ENCODE assay signal across 1 cellular context in the genomic region with DNA sequence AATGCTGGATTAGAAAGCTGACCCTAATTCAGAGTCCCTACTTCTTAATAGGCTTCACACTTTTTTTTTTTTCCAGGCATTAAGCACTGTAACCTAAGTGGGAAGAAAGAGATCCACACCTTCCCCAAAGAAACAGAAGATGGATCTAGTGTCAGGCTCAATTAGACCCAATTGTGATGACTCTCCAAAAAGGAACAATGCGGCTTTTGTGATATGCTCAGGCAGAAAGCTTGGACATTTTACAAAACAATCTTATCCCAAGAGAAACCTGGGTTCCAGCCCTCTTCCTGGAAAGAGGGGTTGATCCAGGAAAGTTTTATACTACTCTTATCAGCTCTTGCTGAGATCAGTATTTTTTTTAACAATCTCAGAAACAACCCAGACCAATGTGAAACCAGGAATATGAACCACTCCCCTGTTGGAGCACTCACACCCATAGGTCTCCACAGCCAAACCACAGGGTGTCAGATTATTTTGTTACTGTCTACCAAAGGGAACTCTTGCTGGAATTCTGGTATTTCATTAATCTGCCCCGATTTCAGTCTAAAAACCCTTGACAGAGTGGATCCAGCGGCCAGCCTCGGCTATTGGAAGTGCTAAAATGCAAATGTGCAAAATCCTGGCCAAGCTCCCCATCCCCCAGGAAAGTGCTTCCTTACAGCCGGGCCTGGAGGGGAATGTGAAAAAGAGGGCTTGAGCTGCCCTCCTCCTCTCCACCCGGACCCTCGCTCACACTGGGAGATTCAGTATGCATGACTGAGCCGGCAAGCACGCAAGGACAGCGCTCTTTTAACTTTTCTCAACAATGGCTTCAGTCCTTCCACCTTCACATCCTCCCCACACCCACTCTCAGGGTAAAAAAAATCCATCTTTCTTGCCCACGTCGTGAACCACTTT.
TF ChIP-seq lines count a peak whose summit lies in the region.

No MANE protein-coding gene starts in this region.

TF ChIP-seq in HEK293, 187 proteins besides CTCF, POLR2A, EP300 and RAD21 (continued from another document and continues in another):
- TF ChIP-seq, protein P1, sequence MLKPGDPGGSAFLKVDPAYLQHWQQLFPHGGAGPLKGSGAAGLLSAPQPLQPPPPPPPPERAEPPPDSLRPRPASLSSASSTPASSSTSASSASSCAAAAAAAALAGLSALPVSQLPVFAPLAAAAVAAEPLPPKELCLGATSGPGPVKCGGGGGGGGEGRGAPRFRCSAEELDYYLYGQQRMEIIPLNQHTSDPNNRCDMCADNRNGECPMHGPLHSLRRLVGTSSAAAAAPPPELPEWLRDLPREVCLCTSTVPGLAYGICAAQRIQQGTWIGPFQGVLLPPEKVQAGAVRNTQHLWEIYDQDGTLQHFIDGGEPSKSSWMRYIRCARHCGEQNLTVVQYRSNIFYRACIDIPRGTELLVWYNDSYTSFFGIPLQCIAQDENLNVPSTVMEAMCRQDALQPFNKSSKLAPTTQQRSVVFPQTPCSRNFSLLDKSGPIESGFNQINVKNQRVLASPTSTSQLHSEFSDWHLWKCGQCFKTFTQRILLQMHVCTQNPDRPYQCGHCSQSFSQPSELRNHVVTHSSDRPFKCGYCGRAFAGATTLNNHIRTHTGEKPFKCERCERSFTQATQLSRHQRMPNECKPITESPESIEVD (tag by site-specific recombination; IDR thresholded peaks at IDR 0.05), result peak; percentile 52
- TF ChIP-seq ZBTB48 (tag by site-specific recombination; IDR thresholded peaks at IDR 0.05) (no peak), ZNF350 (tag by site-specific recombination; IDR thresholded peaks at IDR 0.05) (no peak), ZNF560 (tag by site-specific recombination; IDR thresholded peaks at IDR 0.05; ENCODE audit: borderline replicate concordance) (no peak), YY1 (tag by site-specific recombination; IDR thresholded peaks at IDR 0.05) (no peak), HOXA7 (CRISPR knock-in tag; IDR thresholded peaks at IDR 0.05; ENCODE audit: borderline replicate concordance) (no peak), ZNF433 (tag by site-specific recombination; IDR thresholded peaks at IDR 0.05; ENCODE audit: low read depth) (no peak), REPIN1 (tag by site-specific recombination; IDR thresholded peaks at IDR 0.05; ENCODE audit: low read depth) (no peak), ZNF19 (tag by site-specific recombination; IDR thresholded peaks at IDR 0.05; ENCODE audit: low read depth) (no peak), ZNF76 (tag by site-specific recombination; IDR thresholded peaks at IDR 0.05; ENCODE audit: borderline replicate concordance, low read depth) (no peak), ZNF660 (tag by site-specific recombination; IDR thresholded peaks at IDR 0.05) (no peak), BCL11B (tag by site-specific recombination; IDR thresholded peaks at IDR 0.05; ENCODE audit: low read depth) (no peak), ZNF266 (tag by site-specific recombination; IDR thresholded peaks at IDR 0.05; ENCODE audit: low read depth) (no peak), ZNF544 (tag by site-specific recombination; IDR thresholded peaks at IDR 0.05) (no peak), ZNF175 (tag by site-specific recombination; IDR thresholded peaks at IDR 0.05) (no peak), ZNF501 (tag by site-specific recombination; IDR thresholded peaks at IDR 0.05) (no peak), ZNF843 (tag by site-specific recombination; IDR thresholded peaks at IDR 0.05) (no peak), GLIS1 (tag by site-specific recombination; IDR thresholded peaks at IDR 0.05) (no peak), ZNF473 (tag by site-specific recombination; IDR thresholded peaks at IDR 0.05) (no peak), ZFP69B (tag by site-specific recombination; IDR thresholded peaks at IDR 0.05) (no peak), ZNF664 (tag by site-specific recombination; IDR thresholded peaks at IDR 0.05) (no peak), ZNF174 (tag by site-specific recombination; IDR thresholded peaks at IDR 0.05) (no peak), WT1 (tag by site-specific recombination; IDR thresholded peaks at IDR 0.05) (no peak), EGR2 (tag by site-specific recombination; IDR thresholded peaks at IDR 0.05; ENCODE audit: low read depth) (peak; percentile 89), ZSCAN23 (tag by site-specific recombination; IDR thresholded peaks at IDR 0.05) (no peak), ZNF521 (tag by site-specific recombination; IDR thresholded peaks at IDR 0.05) (no peak), ZNF48 (tag by site-specific recombination; IDR thresholded peaks at IDR 0.05) (no peak), ZNF146 (tag by site-specific recombination; IDR thresholded peaks at IDR 0.05) (no peak), ZSCAN16 (tag by site-specific recombination; IDR thresholded peaks at IDR 0.05) (no peak), ZNF341 (tag by site-specific recombination; IDR thresholded peaks at IDR 0.05; ENCODE audit: low read depth) (peak; percentile 75), SETDB1 (IDR thresholded peaks at IDR 0.05; ENCODE audit: insufficient read length, low read length) (no peak), ZNF670 (tag by site-specific recombination; IDR thresholded peaks at IDR 0.05; ENCODE audit: low read depth) (no peak)
- TF ChIP-seq, protein P2, sequence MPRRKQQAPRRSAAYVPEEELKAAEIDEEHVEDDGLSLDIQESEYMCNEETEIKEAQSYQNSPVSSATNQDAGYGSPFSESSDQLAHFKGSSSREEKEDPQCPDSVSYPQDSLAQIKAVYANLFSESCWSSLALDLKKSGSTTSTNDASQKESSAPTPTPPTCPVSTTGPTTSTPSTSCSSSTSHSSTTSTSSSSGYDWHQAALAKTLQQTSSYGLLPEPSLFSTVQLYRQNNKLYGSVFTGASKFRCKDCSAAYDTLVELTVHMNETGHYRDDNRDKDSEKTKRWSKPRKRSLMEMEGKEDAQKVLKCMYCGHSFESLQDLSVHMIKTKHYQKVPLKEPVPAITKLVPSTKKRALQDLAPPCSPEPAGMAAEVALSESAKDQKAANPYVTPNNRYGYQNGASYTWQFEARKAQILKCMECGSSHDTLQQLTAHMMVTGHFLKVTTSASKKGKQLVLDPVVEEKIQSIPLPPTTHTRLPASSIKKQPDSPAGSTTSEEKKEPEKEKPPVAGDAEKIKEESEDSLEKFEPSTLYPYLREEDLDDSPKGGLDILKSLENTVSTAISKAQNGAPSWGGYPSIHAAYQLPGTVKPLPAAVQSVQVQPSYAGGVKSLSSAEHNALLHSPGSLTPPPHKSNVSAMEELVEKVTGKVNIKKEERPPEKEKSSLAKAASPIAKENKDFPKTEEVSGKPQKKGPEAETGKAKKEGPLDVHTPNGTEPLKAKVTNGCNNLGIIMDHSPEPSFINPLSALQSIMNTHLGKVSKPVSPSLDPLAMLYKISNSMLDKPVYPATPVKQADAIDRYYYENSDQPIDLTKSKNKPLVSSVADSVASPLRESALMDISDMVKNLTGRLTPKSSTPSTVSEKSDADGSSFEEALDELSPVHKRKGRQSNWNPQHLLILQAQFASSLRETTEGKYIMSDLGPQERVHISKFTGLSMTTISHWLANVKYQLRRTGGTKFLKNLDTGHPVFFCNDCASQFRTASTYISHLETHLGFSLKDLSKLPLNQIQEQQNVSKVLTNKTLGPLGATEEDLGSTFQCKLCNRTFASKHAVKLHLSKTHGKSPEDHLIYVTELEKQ (tag by site-specific recombination; IDR thresholded peaks at IDR 0.05; ENCODE audit: borderline replicate concordance), result no peak
- TF ChIP-seq, protein P3, sequence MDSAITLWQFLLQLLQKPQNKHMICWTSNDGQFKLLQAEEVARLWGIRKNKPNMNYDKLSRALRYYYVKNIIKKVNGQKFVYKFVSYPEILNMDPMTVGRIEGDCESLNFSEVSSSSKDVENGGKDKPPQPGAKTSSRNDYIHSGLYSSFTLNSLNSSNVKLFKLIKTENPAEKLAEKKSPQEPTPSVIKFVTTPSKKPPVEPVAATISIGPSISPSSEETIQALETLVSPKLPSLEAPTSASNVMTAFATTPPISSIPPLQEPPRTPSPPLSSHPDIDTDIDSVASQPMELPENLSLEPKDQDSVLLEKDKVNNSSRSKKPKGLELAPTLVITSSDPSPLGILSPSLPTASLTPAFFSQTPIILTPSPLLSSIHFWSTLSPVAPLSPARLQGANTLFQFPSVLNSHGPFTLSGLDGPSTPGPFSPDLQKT (IDR thresholded peaks at IDR 0.05; ENCODE audit: borderline replicate concordance, low read depth, low read length), result no peak
- TF ChIP-seq, protein P4, sequence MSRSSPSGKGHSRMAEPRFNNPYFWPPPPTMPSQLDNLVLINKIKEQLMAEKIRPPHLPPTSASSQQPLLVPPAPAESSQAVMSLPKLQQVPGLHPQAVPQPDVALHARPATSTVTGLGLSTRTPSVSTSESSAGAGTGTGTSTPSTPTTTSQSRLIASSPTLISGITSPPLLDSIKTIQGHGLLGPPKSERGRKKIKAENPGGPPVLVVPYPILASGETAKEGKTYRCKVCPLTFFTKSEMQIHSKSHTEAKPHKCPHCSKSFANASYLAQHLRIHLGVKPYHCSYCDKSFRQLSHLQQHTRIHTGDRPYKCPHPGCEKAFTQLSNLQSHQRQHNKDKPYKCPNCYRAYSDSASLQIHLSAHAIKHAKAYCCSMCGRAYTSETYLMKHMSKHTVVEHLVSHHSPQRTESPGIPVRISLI (tag by site-specific recombination; IDR thresholded peaks at IDR 0.05), result no peak
- TF ChIP-seq, protein P5, sequence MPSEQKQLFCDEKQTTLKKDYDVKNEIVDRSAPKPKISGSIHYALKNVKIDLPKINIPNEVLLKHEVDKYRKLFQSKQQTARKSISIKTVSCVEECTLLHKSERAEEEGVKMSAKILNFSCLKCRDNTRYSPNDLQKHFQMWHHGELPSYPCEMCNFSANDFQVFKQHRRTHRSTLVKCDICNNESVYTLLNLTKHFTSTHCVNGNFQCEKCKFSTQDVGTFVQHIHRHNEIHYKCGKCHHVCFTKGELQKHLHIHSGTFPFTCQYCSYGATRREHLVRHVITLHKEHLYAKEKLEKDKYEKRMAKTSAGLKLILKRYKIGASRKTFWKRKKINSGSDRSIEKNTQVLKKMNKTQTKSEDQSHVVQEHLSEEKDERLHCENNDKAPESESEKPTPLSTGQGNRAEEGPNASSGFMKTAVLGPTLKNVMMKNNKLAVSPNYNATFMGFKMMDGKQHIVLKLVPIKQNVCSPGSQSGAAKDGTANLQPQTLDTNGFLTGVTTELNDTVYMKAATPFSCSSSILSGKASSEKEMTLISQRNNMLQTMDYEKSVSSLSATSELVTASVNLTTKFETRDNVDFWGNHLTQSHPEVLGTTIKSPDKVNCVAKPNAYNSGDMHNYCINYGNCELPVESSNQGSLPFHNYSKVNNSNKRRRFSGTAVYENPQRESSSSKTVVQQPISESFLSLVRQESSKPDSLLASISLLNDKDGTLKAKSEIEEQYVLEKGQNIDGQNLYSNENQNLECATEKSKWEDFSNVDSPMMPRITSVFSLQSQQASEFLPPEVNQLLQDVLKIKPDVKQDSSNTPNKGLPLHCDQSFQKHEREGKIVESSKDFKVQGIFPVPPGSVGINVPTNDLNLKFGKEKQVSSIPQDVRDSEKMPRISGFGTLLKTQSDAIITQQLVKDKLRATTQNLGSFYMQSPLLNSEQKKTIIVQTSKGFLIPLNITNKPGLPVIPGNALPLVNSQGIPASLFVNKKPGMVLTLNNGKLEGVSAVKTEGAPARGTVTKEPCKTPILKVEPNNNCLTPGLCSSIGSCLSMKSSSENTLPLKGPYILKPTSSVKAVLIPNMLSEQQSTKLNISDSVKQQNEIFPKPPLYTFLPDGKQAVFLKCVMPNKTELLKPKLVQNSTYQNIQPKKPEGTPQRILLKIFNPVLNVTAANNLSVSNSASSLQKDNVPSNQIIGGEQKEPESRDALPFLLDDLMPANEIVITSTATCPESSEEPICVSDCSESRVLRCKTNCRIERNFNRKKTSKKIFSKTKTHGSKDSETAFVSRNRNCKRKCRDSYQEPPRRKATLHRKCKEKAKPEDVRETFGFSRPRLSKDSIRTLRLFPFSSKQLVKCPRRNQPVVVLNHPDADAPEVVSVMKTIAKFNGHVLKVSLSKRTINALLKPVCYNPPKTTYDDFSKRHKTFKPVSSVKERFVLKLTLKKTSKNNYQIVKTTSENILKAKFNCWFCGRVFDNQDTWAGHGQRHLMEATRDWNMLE (tag by site-specific recombination; conservative IDR thresholded peaks at IDR 0.05; ENCODE audit: low read depth), result no peak
- TF ChIP-seq, protein P6, sequence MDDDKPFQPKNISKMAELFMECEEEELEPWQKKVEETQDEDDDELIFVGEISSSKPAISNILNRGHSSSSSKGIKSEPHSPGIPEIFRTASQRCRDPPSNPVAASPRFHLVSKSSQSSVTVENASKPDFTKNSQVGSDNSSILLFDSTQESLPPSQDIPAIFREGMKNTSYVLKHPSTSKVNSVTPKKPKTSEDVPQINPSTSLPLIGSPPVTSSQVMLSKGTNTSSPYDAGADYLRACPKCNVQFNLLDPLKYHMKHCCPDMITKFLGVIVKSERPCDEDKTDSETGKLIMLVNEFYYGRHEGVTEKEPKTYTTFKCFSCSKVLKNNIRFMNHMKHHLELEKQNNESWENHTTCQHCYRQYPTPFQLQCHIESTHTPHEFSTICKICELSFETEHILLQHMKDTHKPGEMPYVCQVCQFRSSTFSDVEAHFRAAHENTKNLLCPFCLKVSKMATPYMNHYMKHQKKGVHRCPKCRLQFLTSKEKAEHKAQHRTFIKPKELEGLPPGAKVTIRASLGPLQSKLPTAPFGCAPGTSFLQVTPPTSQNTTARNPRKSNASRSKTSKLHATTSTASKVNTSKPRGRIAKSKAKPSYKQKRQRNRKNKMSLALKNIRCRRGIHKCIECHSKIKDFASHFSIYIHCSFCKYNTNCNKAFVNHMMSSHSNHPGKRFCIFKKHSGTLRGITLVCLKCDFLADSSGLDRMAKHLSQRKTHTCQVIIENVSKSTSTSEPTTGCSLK (tag by site-specific recombination; IDR thresholded peaks at IDR 0.05), result no peak
- TF ChIP-seq, protein P7, sequence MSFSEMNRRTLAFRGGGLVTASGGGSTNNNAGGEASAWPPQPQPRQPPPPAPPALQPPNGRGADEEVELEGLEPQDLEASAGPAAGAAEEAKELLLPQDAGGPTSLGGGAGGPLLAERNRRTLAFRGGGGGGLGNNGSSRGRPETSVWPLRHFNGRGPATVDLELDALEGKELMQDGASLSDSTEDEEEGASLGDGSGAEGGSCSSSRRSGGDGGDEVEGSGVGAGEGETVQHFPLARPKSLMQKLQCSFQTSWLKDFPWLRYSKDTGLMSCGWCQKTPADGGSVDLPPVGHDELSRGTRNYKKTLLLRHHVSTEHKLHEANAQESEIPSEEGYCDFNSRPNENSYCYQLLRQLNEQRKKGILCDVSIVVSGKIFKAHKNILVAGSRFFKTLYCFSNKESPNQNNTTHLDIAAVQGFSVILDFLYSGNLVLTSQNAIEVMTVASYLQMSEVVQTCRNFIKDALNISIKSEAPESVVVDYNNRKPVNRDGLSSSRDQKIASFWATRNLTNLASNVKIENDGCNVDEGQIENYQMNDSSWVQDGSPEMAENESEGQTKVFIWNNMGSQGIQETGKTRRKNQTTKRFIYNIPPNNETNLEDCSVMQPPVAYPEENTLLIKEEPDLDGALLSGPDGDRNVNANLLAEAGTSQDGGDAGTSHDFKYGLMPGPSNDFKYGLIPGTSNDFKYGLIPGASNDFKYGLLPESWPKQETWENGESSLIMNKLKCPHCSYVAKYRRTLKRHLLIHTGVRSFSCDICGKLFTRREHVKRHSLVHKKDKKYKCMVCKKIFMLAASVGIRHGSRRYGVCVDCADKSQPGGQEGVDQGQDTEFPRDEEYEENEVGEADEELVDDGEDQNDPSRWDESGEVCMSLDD (tag by site-specific recombination; IDR thresholded peaks at IDR 0.05), result no peak
